Comparison of ENCODE assay signal across 19 cellular contexts in the genomic region with DNA sequence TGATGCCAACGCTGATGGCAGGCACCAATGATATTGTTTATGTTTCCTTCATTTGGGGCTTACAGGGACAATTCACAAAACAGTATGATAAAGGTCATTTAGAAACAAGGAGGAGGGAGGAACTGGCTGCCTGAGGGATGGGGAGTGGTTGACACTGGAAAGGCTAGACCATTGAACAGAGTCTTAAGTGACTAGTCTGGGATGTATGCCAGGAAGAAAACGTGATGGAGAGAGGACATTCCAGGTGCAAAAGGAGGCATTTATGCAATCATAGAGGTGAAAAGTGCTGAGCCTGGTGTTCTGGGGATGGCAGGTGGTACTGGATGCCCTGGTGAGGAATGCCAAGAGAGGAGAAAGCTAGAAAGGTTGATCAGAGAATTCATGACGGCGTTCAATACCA.
DNase-seq lines count a peak whose midpoint lies in the region; ATAC-seq, FAIRE-seq and TF ChIP-seq lines count a peak whose summit lies in the region.
"Had no signal": no experiment of that assay in that cellular context is flagged by ENCODE, and none has a peak within 500 bp of the region (broad histone marks: within the 10 kb centered on the region; RNA-seq: fewer than 3 reads in every experiment).

No MANE protein-coding gene starts in this region.

- no peaks in the 10 kb centered on the region for H3K9me3 ChIP-seq in upper lobe of right lung
- H3K9me3 ChIP-seq: MG63 had no signal

- no peaks in the 10 kb centered on the region for H3K4me1 ChIP-seq in upper lobe of right lung

- DNase-seq in NCI-H748 (lab: John Stamatoyannopoulos, UW; ENCODE audit: unreplicated experiment) (peak; percentile 42), NCI-H748 treated with DMSO at 0.1 percent for 48 hours (lab: John Stamatoyannopoulos, UW) (no peak), NCI-H2227 (lab: John Stamatoyannopoulos, UW; ENCODE audit: unreplicated experiment) (peak; percentile 5), kidney tubule cell (ENCODE audit: low spot score) (peak; percentile 51), upper lobe of right lung (no peak), urothelium cell line (ENCODE audit: low spot score) (no peak), Right ventricle myocardium inferior (ENCODE audit: missing footprints) (no peak), NCI-H1930 (lab: John Stamatoyannopoulos, UW) (no peak)
- DNase-seq: CD8-positive, alpha-beta memory T cell; GOT3; KG1; MG63; NCI-H1092 treated with DMSO at 0.1 percent for 48 hours; NCI-H187; NCI-H345; NCI-H526 treated with DMSO at 0.1 percent for 48 hours; PC-9 had no signal

- no peak for FAIRE-seq in urothelium cell line (lab: Jason Lieb, UNC)
- FAIRE-seq: A204.1 had no signal

- H3K27me3 ChIP-seq in upper lobe of right lung, result no peaks in the 10 kb centered on the region
- H3K27me3 ChIP-seq: BLaER1 treated with 17β-estradiol and CSF1 and Interleukin-3, amounts not matched to agents 10 nM and 100 nM; MG63 had no signal

- no peak overlapping the region for H3K4me3 ChIP-seq in upper lobe of right lung
- H3K4me3 ChIP-seq: BLaER1 treated with 17β-estradiol and CSF1 and Interleukin-3, amounts not matched to agents 10 nM and 100 nM; MG63; PC-9 had no signal

- intact Hi-C loops in upper lobe of right lung (cut with DNase I), result no loop called here
- intact Hi-C loops in Right ventricle myocardium inferior (cut with DNase I), result no loop called here

- peaks cover 1% of the 10 kb centered on the region for H3K36me3 ChIP-seq in upper lobe of right lung
- H3K36me3 ChIP-seq: MG63 had no signal

- no peak for TF ChIP-seq CTCF in upper lobe of right lung (IDR thresholded peaks at IDR 0.05)

- no peak overlapping the region for H3K27ac ChIP-seq in upper lobe of right lung
- H3K27ac ChIP-seq: BLaER1 treated with 17β-estradiol and CSF1 and Interleukin-3, amounts not matched to agents 10 nM and 100 nM; PC-9 had no signal

- ATAC-seq in upper lobe of right lung, result peak; percentile 72
- ATAC-seq in Right ventricle myocardium inferior, result no peak

Comparison
In these comparisons a context has a peak if more than half of its experiments do, and no peak if none do; other contexts are left out.
1. DNase-seq: peak in NCI-H748 (single experiment), NCI-H2227 (single experiment) and kidney tubule cell (single experiment); none in NCI-H748 treated with DMSO at 0.1 percent for 48 hours (single experiment), upper lobe of right lung (single experiment), urothelium cell line (single experiment), Right ventricle myocardium inferior (single experiment) and NCI-H1930 (0 of 2).